Comparison of ENCODE assay signal across 10 cellular contexts in genomic region chr6:111765681-111766523, GRCh38.
DNase-seq lines count a peak whose midpoint lies in the region; ATAC-seq, FAIRE-seq and TF ChIP-seq lines count a peak whose summit lies in the region.
"Had no signal": no experiment of that assay in that cellular context is flagged by ENCODE, and none has a peak within 500 bp of the region (broad histone marks: within the 10 kb centered on the region; RNA-seq: fewer than 3 reads in every experiment).

No MANE protein-coding gene starts in this region.

- H3K27ac ChIP-seq in hepatocyte: no peak overlapping the region

- no peak overlapping the region for H2AFZ ChIP-seq in hepatocyte

- peaks cover 4% of the 10 kb centered on the region for H3K4me1 ChIP-seq in hepatocyte (ENCODE audit: insufficient read depth)

- H3K9me3 Mint-ChIP-seq in effector memory CD8-positive, alpha-beta T cell: no peaks in the 10 kb centered on the region
- H3K9me3 Mint-ChIP-seq in progenitor cell of endocrine pancreas (ENCODE audit: low read depth): no peaks in the 10 kb centered on the region

- H3K27me3 ChIP-seq in hepatocyte: no peaks in the 10 kb centered on the region
- H3K27me3 ChIP-seq: right atrium auricular region had no signal

- no peaks in the 10 kb centered on the region for H4K20me1 ChIP-seq in hepatocyte (ENCODE audit: insufficient read depth, poor library complexity, severe bottlenecking)

- H3K9me2 ChIP-seq in hepatocyte (replicated peaks; ENCODE audit: insufficient read depth): no peaks in the 10 kb centered on the region

- H3K27me3 Mint-ChIP-seq in T-helper 17 cell: no peaks in the 10 kb centered on the region
- H3K27me3 Mint-ChIP-seq in effector memory CD8-positive, alpha-beta T cell: no peaks in the 10 kb centered on the region
- no peaks in the 10 kb centered on the region for H3K27me3 Mint-ChIP-seq in progenitor cell of endocrine pancreas

- FAIRE-seq in GM18507 (lab: Jason Lieb, UNC) (peak; percentile 60), GM19239 (lab: Jason Lieb, UNC) (no peak)

- H3K27ac Mint-ChIP-seq in T-helper 17 cell: peak overlapping the region; percentile 100
- peak overlapping the region; percentile 99 to 100 for H3K27ac Mint-ChIP-seq in effector memory CD8-positive, alpha-beta T cell
- H3K27ac Mint-ChIP-seq in progenitor cell of endocrine pancreas: peak overlapping the region; percentile 49

- TF ChIP-seq CTCF in progenitor cell of endocrine pancreas (IDR thresholded peaks at IDR 0.05; ENCODE audit: unreplicated experiment) (no peak), hepatocyte (IDR thresholded peaks at IDR 0.05; ENCODE audit: poor library complexity) (no peak)

- H3K4me3 ChIP-seq in hepatocyte: no peak overlapping the region
- H3K4me3 ChIP-seq: right atrium auricular region had no signal

- H3K36me3 Mint-ChIP-seq in T-helper 17 cell (ENCODE audit: low read depth) (peaks cover 3% of the 10 kb centered on the region), progenitor cell of endocrine pancreas (ENCODE audit: insufficient read depth) (peaks cover 7% of the 10 kb centered on the region)
- H3K36me3 Mint-ChIP-seq in effector memory CD8-positive, alpha-beta T cell (ENCODE audit: insufficient read depth): peaks cover 57% of the 10 kb centered on the region

- WGBS in hepatocyte (ENCODE audit: low lambda C conversion rate, missing lambda C conversion rate): 96% methylated on average over 1 of the region's 1 CpG

- H3K4me2 ChIP-seq in hepatocyte: no peak overlapping the region

- no peaks in the 10 kb centered on the region for H3K9me3 ChIP-seq in T-helper 17 cell (ENCODE audit: control insufficient read depth, low read length, poor library complexity, severe bottlenecking)
- no peaks in the 10 kb centered on the region for H3K9me3 ChIP-seq in hepatocyte (ENCODE audit: low read depth)
- H3K9me3 ChIP-seq: right atrium auricular region had no signal

- peak overlapping the region; percentile 43 for H3K4me3 Mint-ChIP-seq in T-helper 17 cell
- peak overlapping the region; percentile 91 to 96 for H3K4me3 Mint-ChIP-seq in effector memory CD8-positive, alpha-beta T cell
- no peak overlapping the region for H3K4me3 Mint-ChIP-seq in progenitor cell of endocrine pancreas (ENCODE audit: low read depth)

- peaks cover 82% of the 10 kb centered on the region for H3K4me1 Mint-ChIP-seq in T-helper 17 cell
- H3K4me1 Mint-ChIP-seq in effector memory CD8-positive, alpha-beta T cell (ENCODE audit: low read depth in 2 of 2): peaks cover 90 to 99% of the 10 kb centered on the region in 2 donors
- peaks cover 40% of the 10 kb centered on the region for H3K4me1 Mint-ChIP-seq in progenitor cell of endocrine pancreas (ENCODE audit: low read depth)

- no peak for DNase-seq in GM18507 (ENCODE audit: extremely low spot score, insufficient read length, low read depth)
- DNase-seq in T-helper 17 cell: no peak
- no peak for DNase-seq in effector memory CD8-positive, alpha-beta T cell
- DNase-seq in progenitor cell of endocrine pancreas (ENCODE audit: low spot score, unreplicated experiment): no peak
- no peak for DNase-seq in GM19239 (ENCODE audit: insufficient read length, low spot score)
- DNase-seq in hepatocyte (ENCODE audit: low spot score): no peak
- no peak for DNase-seq in NCI-H1694 (lab: John Stamatoyannopoulos, UW)
- DNase-seq: activated CD8-positive, alpha-beta memory T cell treated with anti-CD3 and anti-CD28 coated beads, Interleukin-2, amount 50 U/mL, for 4 hours; NCI-H2107 had no signal

- no peak for ATAC-seq in T-helper 17 cell
- ATAC-seq in effector memory CD8-positive, alpha-beta T cell (replicated peaks): no peak

- no peaks in the 10 kb centered on the region for H3K79me2 ChIP-seq in hepatocyte

- no peaks in the 10 kb centered on the region for H3K36me3 ChIP-seq in hepatocyte (replicated peaks; ENCODE audit: insufficient read depth, low read depth)
- H3K36me3 ChIP-seq: right atrium auricular region had no signal

Comparison
In these comparisons a context has a peak if more than half of its experiments do, and no peak if none do; other contexts are left out.
1. H3K27ac Mint-ChIP-seq: peak in every context shown above with its lines; median percentile 100 in T-helper 17 cell; 100 in effector memory CD8-positive, alpha-beta T cell; 49 in progenitor cell of endocrine pancreas.